13 cellular contexts compared by ENCODE assay signal in the genomic region with DNA sequence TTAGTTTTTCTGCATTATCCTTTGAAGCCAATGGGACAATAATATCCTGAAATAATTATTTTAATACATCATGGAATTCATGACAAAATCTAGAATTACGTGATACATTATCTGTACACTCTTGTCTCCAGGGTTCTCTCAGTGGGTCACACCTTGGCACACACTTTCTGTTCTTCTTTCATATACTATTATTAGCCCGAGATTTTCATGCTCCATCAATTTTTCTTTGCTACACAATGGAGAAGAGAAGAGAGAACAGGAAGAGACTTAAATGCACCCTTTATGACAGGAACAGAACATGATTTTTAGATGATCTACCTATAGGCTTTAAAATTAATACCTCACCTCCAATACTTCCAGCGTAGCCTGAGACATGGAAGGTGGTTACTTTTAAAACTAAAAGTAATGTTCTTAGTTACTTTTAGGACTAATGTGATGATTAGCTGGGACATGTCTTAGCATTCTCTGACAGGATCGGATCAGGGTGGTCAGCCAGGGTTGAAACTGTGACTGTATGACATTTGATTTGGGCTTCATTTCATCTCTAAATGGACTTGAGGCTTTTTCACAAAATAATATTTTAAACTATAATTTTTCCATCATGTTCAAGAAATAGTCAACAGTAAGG.
DNase-seq lines count a peak whose midpoint lies in the region; ATAC-seq, FAIRE-seq and TF ChIP-seq lines count a peak whose summit lies in the region.
"Had no signal": no experiment of that assay in that cellular context is flagged by ENCODE, and none has a peak within 500 bp of the region (broad histone marks: within the 10 kb centered on the region; RNA-seq: fewer than 3 reads in every experiment).

No MANE protein-coding gene starts in this region.

- H3K9me3 ChIP-seq in small intestine (ENCODE audit: control insufficient read depth, low read depth), result no peaks in the 10 kb centered on the region
- H3K9me3 ChIP-seq: ascending aorta, BE2C had no signal

- POLR2A ChIA-PET in GM10248 (lab: Yijun Ruan, JAX), result no interaction called here

- DNase-seq in GM10248 (ENCODE audit: extremely low spot score), result peak; percentile 18
- no peak for DNase-seq in nucleus accumbens (lab: John Stamatoyannopoulos, UW)
- no peak for DNase-seq in small intestine
- DNase-seq in activated CD4-positive, alpha-beta T cell treated with anti-CD3 and anti-CD28 coated beads for 1 hour, result no peak
- no peak for DNase-seq in activated naive CD4-positive, alpha-beta T cell treated with anti-CD3 and anti-CD28 coated beads, Interleukin-2, amount 50 U/mL, for 16 hours
- DNase-seq: activated CD4-positive, alpha-beta memory T cell treated with anti-CD3 and anti-CD28 coated beads, Interleukin-2, amount 10 ng/mL, durations not matched to agents 7 days and 5 days; BE2C; erythroblast had no signal

- no peaks in the 10 kb centered on the region for H3K36me3 ChIP-seq in small intestine (ENCODE audit: control insufficient read depth in 2 of 2, insufficient read depth in 2 of 2, low read length in 2 of 2)
- H3K36me3 ChIP-seq: ascending aorta, BE2C had no signal

- no peaks in the 10 kb centered on the region for H3K4me1 ChIP-seq in small intestine (ENCODE audit: control insufficient read depth in 2 of 2, insufficient read depth in 1 of 2, low read depth in 1 of 2, low read length in 1 of 2)
- H3K4me1 ChIP-seq: BE2C had no signal

- CTCF ChIA-PET in GM10248 (lab: Yijun Ruan, JAX), result interaction anchor here (1.2 to 1.6 kb wide), 2 partner anchors 12 to 20 kb away, joined by 4 to 5 read pairs; no protein-coding TSS in a partner anchor

- H3K4me3 ChIP-seq in small intestine (ENCODE audit: low read depth in 1 of 2, low read length in 2 of 2), result no peak overlapping the region
- H3K4me3 ChIP-seq: ascending aorta had no signal

- no peak for FAIRE-seq in small intestine (lab: Jason Lieb, UNC)
- FAIRE-seq: keratinocyte had no signal

- ATAC-seq in GM19328 (IDR thresholded peaks at IDR 0.05; ENCODE audit: unreplicated experiment) (peak; percentile 80), HG02852 (IDR thresholded peaks at IDR 0.05; ENCODE audit: unreplicated experiment) (peak; percentile 90), HG03575 (IDR thresholded peaks at IDR 0.05; ENCODE audit: extremely low read depth, insufficient number of reproducible peaks, low FRiP score, unreplicated experiment) (peak; percentile 92)

- TF ChIP-seq CTCF in GM10248 (IDR thresholded peaks at IDR 0.05; ENCODE audit: control extremely low read depth, extremely low read depth, low read depth, missing control alignments), result no peak

- no peaks in the 10 kb centered on the region for H3K27me3 ChIP-seq in small intestine (ENCODE audit: control insufficient read depth in 2 of 2, insufficient read depth in 2 of 2, low read length in 2 of 2)
- H3K27me3 ChIP-seq: ascending aorta had no signal

- no peak overlapping the region for H3K27ac ChIP-seq in small intestine (ENCODE audit: low read depth in 1 of 2, low read length in 1 of 2)
- H3K27ac ChIP-seq: ascending aorta had no signal

- 76 to 90% (median 81%) methylated on average over 4 of the region's 4 CpGs for WGBS in small intestine, 3 donors
